Comparison of ENCODE assay signal across 9 cellular contexts in genomic region chrX:153587342-153587741, GRCh38. TPM values are rescaled to one million over a fixed set of nuclear protein-coding genes. Genes with fewer than 3 reads are reported as not detected.
"Had no signal": no experiment of that assay in that cellular context is flagged by ENCODE, and none has a peak within 500 bp of the region (broad histone marks: within the 10 kb centered on the region; RNA-seq: fewer than 3 reads in every experiment).

No MANE protein-coding gene starts in this region.

- FAIRE-seq: HepG2 had no signal

- ATAC-seq: HCT116, HepG2 had no signal

- DNase-seq: GM23248, GOT3, H7, HFFc6, KBM-7 had no signal

RNA-seq across cellular contexts. Expression of gene DUSP9, which starts 59.7 kb away (rescaled TPM):
- total RNA-seq: GM23248, HFFc6, HT1080 had no signal
- polyA plus RNA-seq: GM23248, IgD-negative memory B cell had no signal
